8 cellular contexts compared by ENCODE assay signal in the genomic region with DNA sequence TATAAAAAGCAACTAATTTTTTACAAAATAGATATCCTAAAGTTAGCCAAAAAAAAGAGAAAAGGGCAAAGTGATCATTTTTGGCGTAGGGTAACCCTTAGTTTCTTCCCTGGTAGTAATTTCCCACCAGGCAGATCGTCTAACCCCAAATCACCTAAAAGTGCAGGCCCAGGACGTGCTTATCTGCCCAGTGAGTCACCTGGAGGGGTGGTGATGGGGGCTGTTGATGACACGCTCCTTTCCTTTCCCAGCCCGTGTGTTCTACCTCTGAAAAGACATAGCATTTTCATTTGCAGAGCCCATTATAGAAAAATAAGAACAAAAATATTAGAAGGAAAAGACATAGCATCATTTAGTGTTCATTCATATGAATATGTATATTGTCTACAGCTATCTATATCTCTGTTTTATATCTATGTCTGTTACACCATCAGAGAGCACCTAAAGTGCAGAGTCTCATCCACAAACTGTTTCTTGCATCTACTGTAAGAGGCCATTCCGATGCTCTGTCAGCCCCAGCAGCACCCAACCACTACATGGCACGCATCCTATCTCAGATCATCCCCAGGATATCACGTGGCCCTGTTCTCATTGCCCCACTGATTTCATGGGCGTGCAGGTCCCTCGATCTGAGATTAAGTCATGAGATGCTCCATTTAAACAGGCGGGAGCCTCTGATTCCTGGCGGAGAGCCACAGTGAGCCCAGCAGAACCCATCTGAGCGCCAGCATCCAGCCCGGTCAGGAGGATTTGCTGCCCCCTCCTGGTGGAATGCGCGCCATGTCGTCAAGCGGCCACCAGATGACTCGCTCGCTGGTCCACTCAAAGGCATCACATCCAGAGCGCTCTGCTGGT. TPM values are rescaled to one million over a fixed set of nuclear protein-coding genes. Genes with fewer than 3 reads are reported as not detected.
DNase-seq lines count a peak whose midpoint lies in the region; ATAC-seq and TF ChIP-seq lines count a peak whose summit lies in the region.

No MANE protein-coding gene starts in this region.

- no peak overlapping the region for H3K27ac ChIP-seq in lower lobe of right lung

- ATAC-seq in HG02885 (IDR thresholded peaks at IDR 0.05; ENCODE audit: poor library complexity, unreplicated experiment) (peak; percentile 74), lower lobe of right lung (peak; percentile 97), GM18502 (IDR thresholded peaks at IDR 0.05; ENCODE audit: poor library complexity, unreplicated experiment) (no peak)

- DNase-seq in DMS153 treated with DMSO at 0.1 percent for 48 hours (lab: John Stamatoyannopoulos, UW; ENCODE audit: unreplicated experiment) (peak; percentile 82), NCI-H69 (lab: John Stamatoyannopoulos, UW) (peak; percentile 79), dermis microvascular lymphatic vessel endothelial cell (ENCODE audit: low read depth in 2 of 2) (peak; percentile 56 to 77), lower lobe of right lung (peak; percentile 92)
- peak; percentile 96 to 97 for DNase-seq in activated CD4-positive, alpha-beta T cell treated with anti-CD3 and anti-CD28 coated beads, Interleukin-2, amount 50 U/mL, for 48 hours
- peak; percentile 66 to 93 (median 82) for DNase-seq in stimulated activated CD4-positive, alpha-beta T cell treated with anti-CD3 and anti-CD28 coated beads, TNF-alpha, amount 100 ng/mL, for 48 hours (ENCODE audit: low read depth in 3 of 3)

- H3K27me3 ChIP-seq in lower lobe of right lung (ENCODE audit: low read depth): no peaks in the 10 kb centered on the region

- H3K4me3 ChIP-seq in lower lobe of right lung: no peak overlapping the region

- intact Hi-C loops in lower lobe of right lung (cut with DNase I): loop anchor here (5.0 kb wide), 1 partner anchor 64 kb away; no protein-coding TSS in a partner anchor

- no peaks in the 10 kb centered on the region for H3K36me3 ChIP-seq in lower lobe of right lung

- no peaks in the 10 kb centered on the region for H3K9me3 ChIP-seq in lower lobe of right lung

- H3K4me1 ChIP-seq in lower lobe of right lung: no peaks in the 10 kb centered on the region

- TF ChIP-seq CTCF in lower lobe of right lung (IDR thresholded peaks at IDR 0.05): peak; percentile 95

RNA-seq across cellular contexts. Expression of a gene that starts 8.5 kb away (rescaled TPM):
- total RNA-seq in dermis microvascular lymphatic vessel endothelial cell: not detected in 2 replicates
- 85.6 TPM for total RNA-seq in lower lobe of right lung

RNA-seq across cellular contexts. Expression of a gene that starts 11.3 kb away (rescaled TPM):
- total RNA-seq in dermis microvascular lymphatic vessel endothelial cell: not detected in 2 replicates
- 36.9 TPM for total RNA-seq in lower lobe of right lung

RNA-seq across cellular contexts. Expression of a gene that starts 25.8 kb away (rescaled TPM):
- total RNA-seq in dermis microvascular lymphatic vessel endothelial cell (not detected in 2 replicates), lower lobe of right lung (16.0 TPM)

RNA-seq across cellular contexts. Expression of a gene that starts 30.6 kb away (rescaled TPM):
- total RNA-seq in dermis microvascular lymphatic vessel endothelial cell (2,300 and 2,729 TPM in 2 replicates), lower lobe of right lung (1,086 TPM)

RNA-seq across cellular contexts. Expression of a gene that starts 40.2 kb away (rescaled TPM):
- total RNA-seq in dermis microvascular lymphatic vessel endothelial cell (45.4 and 50.3 TPM in 2 replicates), lower lobe of right lung (33.8 TPM)

Comparison
In these comparisons a context has a peak if more than half of its experiments do, and no peak if none do; other contexts are left out.
1. RNA of a gene that starts 8.5 kb away (total RNA-seq): 85.6 TPM in lower lobe of right lung (single experiment); not detected in dermis microvascular lymphatic vessel endothelial cell; every median in the first group is over 10 times any median in the second.
2. RNA of a gene that starts 11.3 kb away (total RNA-seq): 36.9 TPM in lower lobe of right lung (single experiment); not detected in dermis microvascular lymphatic vessel endothelial cell; every median in the first group is over 10 times any median in the second.
3. RNA of a gene that starts 25.8 kb away (total RNA-seq): 16.0 TPM in lower lobe of right lung (single experiment); not detected in dermis microvascular lymphatic vessel endothelial cell; every median in the first group is over 10 times any median in the second.
4. Peak in every context shown above with its lines, with median percentiles within 50 percentile points of each other: DNase-seq.